6 cellular contexts compared by ENCODE assay signal in genomic region chr1:156291226-156292061, GRCh38. TPM values are rescaled to one million over a fixed set of nuclear protein-coding genes. Genes with fewer than 3 reads are reported as not detected.
DNase-seq lines count a peak whose midpoint lies in the region; ATAC-seq and TF ChIP-seq lines count a peak whose summit lies in the region.

No MANE protein-coding gene starts in this region.

- peak overlapping the region; percentile 49 for H3K27ac ChIP-seq in HUES48 (ENCODE audit: low read depth, low read length)
- H3K27ac ChIP-seq in lower lobe of right lung, result peak overlapping the region; percentile 58
- H3K27ac ChIP-seq in CD4-positive, alpha-beta memory T cell (ENCODE audit: low read depth, low read length), result no peak overlapping the region

- H3K4me3 Mint-ChIP-seq in CD4-positive, alpha-beta memory T cell, result no peak overlapping the region

- H3K36me3 Mint-ChIP-seq in CD4-positive, alpha-beta memory T cell, result peaks cover 12 to 27% of the 10 kb centered on the region in 2 donors

- no peaks in the 10 kb centered on the region for H3K27me3 Mint-ChIP-seq in CD4-positive, alpha-beta memory T cell

- H3K4me3 ChIP-seq in BE2C (ENCODE audit: low read depth, low read length) (peak overlapping the region; percentile 56), HUES48 (ENCODE audit: low read depth, low read length) (peak overlapping the region; percentile 72), cardiac fibroblast (replicated peaks in 1 of 2; ENCODE audit: low read depth in 2 of 2, low read length in 2 of 2) (peak overlapping the region; percentile 46 to 53), lower lobe of right lung (peak overlapping the region; percentile 49)
- no peak overlapping the region for H3K4me3 ChIP-seq in CD4-positive, alpha-beta memory T cell (ENCODE audit: low read length in 2 of 2)

- H3K27ac Mint-ChIP-seq in CD4-positive, alpha-beta memory T cell, result peak overlapping the region in 2 of 7 donors; percentile 55 to 75

- H3K9me3 ChIP-seq in BE2C, result no peaks in the 10 kb centered on the region
- H3K9me3 ChIP-seq in HUES48 (ENCODE audit: control insufficient read depth, insufficient read depth, low read length), result no peaks in the 10 kb centered on the region
- no peaks in the 10 kb centered on the region for H3K9me3 ChIP-seq in lower lobe of right lung
- H3K9me3 ChIP-seq in CD4-positive, alpha-beta memory T cell (ENCODE audit: control insufficient read depth in 1 of 2, low read length in 2 of 2), result no peaks in the 10 kb centered on the region

- peaks cover 14 to 26% (median 17%) of the 10 kb centered on the region in 4 donors for H3K4me1 Mint-ChIP-seq in CD4-positive, alpha-beta memory T cell

- no peak overlapping the region for H3K9ac ChIP-seq in HUES48 (ENCODE audit: low read depth, low read length)

- no peaks in the 10 kb centered on the region for H3K4me1 ChIP-seq in BE2C
- H3K4me1 ChIP-seq in HUES48 (ENCODE audit: control insufficient read depth, insufficient read depth, low read length), result no peaks in the 10 kb centered on the region
- peaks cover 22% of the 10 kb centered on the region for H3K4me1 ChIP-seq in lower lobe of right lung
- H3K4me1 ChIP-seq in CD4-positive, alpha-beta memory T cell (ENCODE audit: insufficient read depth, low read length), result peaks cover 17% of the 10 kb centered on the region

- peaks cover 4% of the 10 kb centered on the region for H3K36me3 ChIP-seq in BE2C
- peaks cover 12% of the 10 kb centered on the region for H3K36me3 ChIP-seq in HUES48 (ENCODE audit: control insufficient read depth, insufficient read depth, low read length)
- H3K36me3 ChIP-seq in lower lobe of right lung, result peaks cover 23% of the 10 kb centered on the region
- H3K36me3 ChIP-seq in CD4-positive, alpha-beta memory T cell (ENCODE audit: insufficient read depth, low read length), result peaks cover 9% of the 10 kb centered on the region

- no peaks in the 10 kb centered on the region for H3K9me3 Mint-ChIP-seq in CD4-positive, alpha-beta memory T cell

- peak; percentile 87 for DNase-seq in BE2C
- DNase-seq in cardiac fibroblast (ENCODE audit: low read depth in 2 of 2), result peak; percentile 80 to 86
- peak; percentile 93 for DNase-seq in lower lobe of right lung
- no peak for DNase-seq in OCI-M2 (lab: John Stamatoyannopoulos, UW; ENCODE audit: unreplicated experiment)
- no peak for DNase-seq in CD4-positive, alpha-beta memory T cell

- peak; percentile 94 to 95 for ATAC-seq in lower lobe of right lung

- POLR2A ChIA-PET in CD4-positive, alpha-beta memory T cell (lab: Charles Lee; ENCODE audit: partially characterized antibody), result interaction anchor here (1.3 kb wide), 1 partner anchor 9 kb away, joined by 6 read pairs; the partner anchor contains the start of gene SMG5

- H3K27me3 ChIP-seq in BE2C (no peaks in the 10 kb centered on the region), HUES48 (ENCODE audit: control insufficient read depth, insufficient read depth, low read length) (no peaks in the 10 kb centered on the region), lower lobe of right lung (ENCODE audit: low read depth) (no peaks in the 10 kb centered on the region)
- no peaks in the 10 kb centered on the region for H3K27me3 ChIP-seq in CD4-positive, alpha-beta memory T cell (ENCODE audit: insufficient read depth, low read length)

- intact Hi-C loops in lower lobe of right lung (cut with DNase I), result no loop called here
- intact Hi-C loops in CD4-positive, alpha-beta memory T cell (cut with micrococcal nuclease), result no loop called here

- TF ChIP-seq CTCF in BE2C (IDR thresholded peaks at IDR 0.05; ENCODE audit: low read depth, low read length), result no peak
- no peak for TF ChIP-seq CTCF in cardiac fibroblast (IDR thresholded peaks at IDR 0.05; ENCODE audit: low read depth, low read length)
- no peak for TF ChIP-seq CTCF in lower lobe of right lung (IDR thresholded peaks at IDR 0.05)

- CTCF ChIA-PET in CD4-positive, alpha-beta memory T cell (lab: Charles Lee; ENCODE audit: partially characterized antibody), result no interaction called here

RNA-seq across cellular contexts. Expression of gene GLMP, which starts 4.0 kb away (rescaled TPM):
- 21.6 TPM for polyA plus RNA-seq in BE2C (2012; ENCODE audit: insufficient read depth, insufficient read length, low read depth)
- 53.7 TPM for total RNA-seq in lower lobe of right lung
- total RNA-seq in CD4-positive, alpha-beta memory T cell, result 10 to 100 TPM; 22.1 to 28.4 TPM
- polyA plus RNA-seq in CD4-positive, alpha-beta memory T cell, result 10 to 100 TPM; 21.3 to 23.5 TPM

RNA-seq across cellular contexts. Expression of gene TMEM79, which starts 7.3 kb away (rescaled TPM):
- polyA plus RNA-seq in BE2C (2012; ENCODE audit: insufficient read depth, insufficient read length, low read depth), result 15.7 TPM
- 4.8 TPM for total RNA-seq in lower lobe of right lung
- 10 to 100 TPM; 14.7 to 16.8 TPM for total RNA-seq in CD4-positive, alpha-beta memory T cell
- polyA plus RNA-seq in CD4-positive, alpha-beta memory T cell, result 1 to 10 TPM in 1 of 2 donors, under 1 TPM in 1; 0.93 to 7.3 TPM

RNA-seq across cellular contexts. Expression of gene VHLL, which starts 7.7 kb away (rescaled TPM):
- not detected for polyA plus RNA-seq in BE2C (2012; ENCODE audit: insufficient read depth, insufficient read length, low read depth)
- not detected for total RNA-seq in lower lobe of right lung
- total RNA-seq in CD4-positive, alpha-beta memory T cell, result under 1 TPM; 0.52 to 0.53 TPM
- not detected for polyA plus RNA-seq in CD4-positive, alpha-beta memory T cell

RNA-seq across cellular contexts. Expression of gene SMG5, which starts 8.8 kb away (rescaled TPM):
- polyA plus RNA-seq in BE2C (2012; ENCODE audit: insufficient read depth, insufficient read length, low read depth), result 197 TPM
- 68.9 TPM for total RNA-seq in lower lobe of right lung
- total RNA-seq in CD4-positive, alpha-beta memory T cell, result 10 to 100 TPM; 69.8 to 71.6 TPM
- 10 to 100 TPM in 1 of 2 donors, 1 to 10 TPM in 1; 6.1 to 25.6 TPM for polyA plus RNA-seq in CD4-positive, alpha-beta memory T cell

RNA-seq across cellular contexts. Expression of gene PAQR6, which starts 43.6 kb away (rescaled TPM):
- 22.3 TPM for polyA plus RNA-seq in BE2C (2012; ENCODE audit: insufficient read depth, insufficient read length, low read depth)
- total RNA-seq in lower lobe of right lung, result 2.3 TPM
- total RNA-seq in CD4-positive, alpha-beta memory T cell, result 1 to 10 TPM; 1.7 to 1.9 TPM
- polyA plus RNA-seq in CD4-positive, alpha-beta memory T cell, result under 1 TPM; 0.11 to 0.22 TPM

Comparison
In these comparisons a context has a peak if more than half of its experiments do, and no peak if none do; other contexts are left out.
1. DNase-seq: peak in BE2C (single experiment), cardiac fibroblast (2 of 2) and lower lobe of right lung (single experiment); none in OCI-M2 (single experiment) and CD4-positive, alpha-beta memory T cell (0 of 5).
2. H3K4me3 ChIP-seq: peak in BE2C (single experiment), HUES48 (single experiment), cardiac fibroblast (2 of 2) and lower lobe of right lung (single experiment); none in CD4-positive, alpha-beta memory T cell (0 of 2).